Comparison of ENCODE assay signal across 1 cellular context in genomic region chr1:147156643-147157042, GRCh38.
TF ChIP-seq lines count a peak whose summit lies in the region.

No MANE protein-coding gene starts in this region.

TF ChIP-seq in SK-N-SH, 30 proteins besides CTCF, POLR2A, EP300 and RAD21 (continued from another document):
- TF ChIP-seq, protein P1, sequence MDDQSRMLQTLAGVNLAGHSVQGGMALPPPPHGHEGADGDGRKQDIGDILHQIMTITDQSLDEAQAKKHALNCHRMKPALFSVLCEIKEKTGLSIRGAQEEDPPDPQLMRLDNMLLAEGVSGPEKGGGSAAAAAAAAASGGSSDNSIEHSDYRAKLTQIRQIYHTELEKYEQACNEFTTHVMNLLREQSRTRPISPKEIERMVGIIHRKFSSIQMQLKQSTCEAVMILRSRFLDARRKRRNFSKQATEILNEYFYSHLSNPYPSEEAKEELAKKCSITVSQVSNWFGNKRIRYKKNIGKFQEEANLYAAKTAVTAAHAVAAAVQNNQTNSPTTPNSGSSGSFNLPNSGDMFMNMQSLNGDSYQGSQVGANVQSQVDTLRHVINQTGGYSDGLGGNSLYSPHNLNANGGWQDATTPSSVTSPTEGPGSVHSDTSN (IDR thresholded peaks at IDR 0.05): no peak
- TF ChIP-seq YY1 (IDR thresholded peaks at IDR 0.05; ENCODE audit: low read depth) (no peak), CHD2 (IDR thresholded peaks at IDR 0.05; ENCODE audit: low read length, partially characterized antibody) (no peak), MXI1 (IDR thresholded peaks at IDR 0.05; ENCODE audit: low read depth, low read length) (no peak), NRF1 (IDR thresholded peaks at IDR 0.05; ENCODE audit: low read depth, low read length) (no peak), FOXM1 (IDR thresholded peaks at IDR 0.05; ENCODE audit: low read depth) (no peak), ELF1 (IDR thresholded peaks at IDR 0.05) (no peak)
- TF ChIP-seq, protein P2, sequence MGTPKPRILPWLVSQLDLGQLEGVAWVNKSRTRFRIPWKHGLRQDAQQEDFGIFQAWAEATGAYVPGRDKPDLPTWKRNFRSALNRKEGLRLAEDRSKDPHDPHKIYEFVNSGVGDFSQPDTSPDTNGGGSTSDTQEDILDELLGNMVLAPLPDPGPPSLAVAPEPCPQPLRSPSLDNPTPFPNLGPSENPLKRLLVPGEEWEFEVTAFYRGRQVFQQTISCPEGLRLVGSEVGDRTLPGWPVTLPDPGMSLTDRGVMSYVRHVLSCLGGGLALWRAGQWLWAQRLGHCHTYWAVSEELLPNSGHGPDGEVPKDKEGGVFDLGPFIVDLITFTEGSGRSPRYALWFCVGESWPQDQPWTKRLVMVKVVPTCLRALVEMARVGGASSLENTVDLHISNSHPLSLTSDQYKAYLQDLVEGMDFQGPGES (IDR thresholded peaks at IDR 0.05; ENCODE audit: low read depth, low read length): no peak
- TF ChIP-seq, protein P3, sequence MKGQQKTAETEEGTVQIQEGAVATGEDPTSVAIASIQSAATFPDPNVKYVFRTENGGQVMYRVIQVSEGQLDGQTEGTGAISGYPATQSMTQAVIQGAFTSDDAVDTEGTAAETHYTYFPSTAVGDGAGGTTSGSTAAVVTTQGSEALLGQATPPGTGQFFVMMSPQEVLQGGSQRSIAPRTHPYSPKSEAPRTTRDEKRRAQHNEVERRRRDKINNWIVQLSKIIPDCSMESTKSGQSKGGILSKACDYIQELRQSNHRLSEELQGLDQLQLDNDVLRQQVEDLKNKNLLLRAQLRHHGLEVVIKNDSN (IDR thresholded peaks at IDR 0.05; ENCODE audit: borderline replicate concordance, low read depth): no peak
